Comparison of ENCODE assay signal across 24 cellular contexts in genomic region chr10:90884414-90884813, GRCh38. TPM values are rescaled to one million over a fixed set of nuclear protein-coding genes. Genes with fewer than 3 reads are reported as not detected.
DNase-seq lines count a peak whose midpoint lies in the region; ATAC-seq and TF ChIP-seq lines count a peak whose summit lies in the region.
"Had no signal": no experiment of that assay in that cellular context is flagged by ENCODE, and none has a peak within 500 bp of the region (broad histone marks: within the 10 kb centered on the region; RNA-seq: fewer than 3 reads in every experiment).

No MANE protein-coding gene starts in this region.

- no peaks in the 10 kb centered on the region for H3K9me3 ChIP-seq in fibroblast of lung (ENCODE audit: control insufficient read depth, insufficient read depth, low read depth, low read length)
- no peaks in the 10 kb centered on the region for H3K9me3 ChIP-seq in gastrocnemius medialis
- H3K9me3 ChIP-seq in transverse colon = no peaks in the 10 kb centered on the region
- H3K9me3 ChIP-seq in thyroid gland = no peaks in the 10 kb centered on the region
- H3K9me3 ChIP-seq: adrenal gland had no signal

- peaks cover 11 to 92% (median 28%) of the 10 kb centered on the region in 3 donors for H3K36me3 Mint-ChIP-seq in naive thymus-derived CD8-positive, alpha-beta T cell

- WGBS in transverse colon (ENCODE audit: low coverage in 1 of 2), 2 donors = 79 to 82% methylated on average over 3 of the region's 3 CpGs
- WGBS in thyroid gland, 2 donors = 80 to 91% methylated on average over 3 of the region's 3 CpGs

- peaks cover 0 to 7% (median 1%) of the 10 kb centered on the region in 4 donors for H3K4me1 Mint-ChIP-seq in naive thymus-derived CD8-positive, alpha-beta T cell
- H3K4me1 Mint-ChIP-seq: memory B cell had no signal

- in situ Hi-C loops in gastrocnemius medialis (cut with MboI; ENCODE audit: low sequenced_read_pairs in 4 of 4) (no loop called here), transverse colon (cut with MboI; ENCODE audit: low pct_ligation_motif_present in 1 of 4, low pct_unique_long_range_greater_than_20kb in 1 of 4, low sequenced_read_pairs in 3 of 4) (loop anchor here in 1 of 4 donors (25.0 kb wide), 1 partner anchor 378 kb away; no protein-coding TSS in a partner anchor)

- TF ChIP-seq POLR2A in gastrocnemius medialis (IDR thresholded peaks at IDR 0.05) = no peak
- no peak for TF ChIP-seq POLR2A in transverse colon (IDR thresholded peaks at IDR 0.05)
- no peak for TF ChIP-seq POLR2A in thyroid gland (IDR thresholded peaks at IDR 0.05)

- peak; percentile 86 to 94 for ATAC-seq in gastrocnemius medialis
- no peak for ATAC-seq in naive thymus-derived CD8-positive, alpha-beta T cell
- no peak for ATAC-seq in HG03139 (IDR thresholded peaks at IDR 0.05; ENCODE audit: unreplicated experiment)
- ATAC-seq: effector memory CD8-positive, alpha-beta T cell; T-cell had no signal

- H3K9me3 Mint-ChIP-seq in naive thymus-derived CD8-positive, alpha-beta T cell = no peaks in the 10 kb centered on the region
- H3K9me3 Mint-ChIP-seq: activated CD4-positive, alpha-beta T cell treated with anti-CD3 and anti-CD28 coated beads, Interleukin-2, amount 10 ng/mL, durations not matched to agents 7 days and 5 days; effector memory CD8-positive, alpha-beta T cell; memory B cell; nephron; T-cell had no signal

- no peaks in the 10 kb centered on the region for H3K79me2 ChIP-seq in fibroblast of lung (ENCODE audit: control insufficient read depth, insufficient read depth, low read length)

- H3K27me3 ChIP-seq in fibroblast of lung (ENCODE audit: control insufficient read depth, insufficient read depth, low read length) (no peaks in the 10 kb centered on the region), gastrocnemius medialis (no peaks in the 10 kb centered on the region), transverse colon (no peaks in the 10 kb centered on the region), thyroid gland (no peaks in the 10 kb centered on the region)
- H3K27me3 ChIP-seq: adrenal gland had no signal

- H2AFZ ChIP-seq in fibroblast of lung (ENCODE audit: low read length) = no peak overlapping the region

- no peak overlapping the region for H3K9ac ChIP-seq in fibroblast of lung (ENCODE audit: insufficient read depth, low read length)
- H3K9ac ChIP-seq: KMS-11 had no signal

- POLR2A ChIA-PET in naive thymus-derived CD8-positive, alpha-beta T cell (lab: Charles Lee) = no interaction called here

- no peaks in the 10 kb centered on the region for H4K20me1 ChIP-seq in fibroblast of lung (ENCODE audit: control insufficient read depth, extremely low read depth, insufficient read depth, low read length)

- no peak overlapping the region for H3K27ac Mint-ChIP-seq in naive thymus-derived CD8-positive, alpha-beta T cell
- H3K27ac Mint-ChIP-seq: activated CD4-positive, alpha-beta T cell treated with anti-CD3 and anti-CD28 coated beads, Interleukin-2, amount 10 ng/mL, durations not matched to agents 7 days and 5 days; effector memory CD8-positive, alpha-beta T cell; memory B cell; T-cell had no signal

- H3K27ac ChIP-seq in fibroblast of lung (ENCODE audit: insufficient read depth, low read length) (peak overlapping the region; percentile 51), gastrocnemius medialis (no peak overlapping the region), transverse colon (peak overlapping the region in 1 of 4 donors; percentile 32), thyroid gland (no peak overlapping the region)
- H3K27ac ChIP-seq: adrenal gland, KMS-11 had no signal

- intact Hi-C loops in gastrocnemius medialis (cut with DNase I; ENCODE audit: low total_unique reads) (no loop called here), transverse colon (cut with DNase I; ENCODE audit: low total_unique reads) (no loop called here), thyroid gland (cut with DNase I) (no loop called here)

- H3K36me3 ChIP-seq in fibroblast of lung (ENCODE audit: control insufficient read depth, insufficient read depth, low read length) (peaks cover 8% of the 10 kb centered on the region), gastrocnemius medialis (peaks cover 0 to 35% of the 10 kb centered on the region in 2 donors), transverse colon (peaks cover 0 to 25% (median 10%) of the 10 kb centered on the region in 4 donors), thyroid gland (peaks cover 19 to 27% of the 10 kb centered on the region in 2 donors)

- H3K4me3 ChIP-seq in fibroblast of lung (replicated peaks in 1 of 4; ENCODE audit: control extremely low read depth in 1 of 4, insufficient read depth in 1 of 4, low read depth in 3 of 4, low read length in 4 of 4) = no peak overlapping the region
- no peak overlapping the region for H3K4me3 ChIP-seq in gastrocnemius medialis
- no peak overlapping the region for H3K4me3 ChIP-seq in transverse colon
- no peak overlapping the region for H3K4me3 ChIP-seq in thyroid gland (replicated peaks in 1 of 3)
- H3K4me3 ChIP-seq: adrenal gland had no signal

- DNase-seq in Ammon's horn (ENCODE audit: low spot score) (peak; percentile 6), M059J (ENCODE audit: low read depth) (peak; percentile 69), fibroblast of lung (ENCODE audit: low read depth in 2 of 2) (peak; percentile 42 to 50), gastrocnemius medialis (peak in 1 of 2 donors; percentile 19), transverse colon (no peak), thyroid gland (no peak)
- no peak for DNase-seq in naive thymus-derived CD8-positive, alpha-beta T cell
- DNase-seq: activated CD4-positive, alpha-beta T cell treated with anti-CD3 and anti-CD28 coated beads, Interleukin-2, amount 10 ng/mL, durations not matched to agents 7 days and 5 days; activated CD8-positive, alpha-beta memory T cell treated with anti-CD3 and anti-CD28 coated beads, Interleukin-2, amount 50 U/mL, for 48 hours; activated effector memory CD4-positive, alpha-beta T cell treated with Interleukin-2 at 50 U/mL for 16 hours; adrenal gland; cerebellar nuclear complex; effector memory CD8-positive, alpha-beta T cell; NCI-H1092 treated with DMSO at 0.1 percent for 48 hours; NCI-H2081 treated with DMSO at 0.1 percent for 48 hours; NCI-H524; posterior cingulate gyrus; stimulated activated CD8-positive, alpha-beta memory T cell treated with anti-CD3 and anti-CD28 coated beads, Interleukin-4, amount 100 ng/mL, for 48 hours; T-cell had no signal

- no peak for TF ChIP-seq EP300 in transverse colon (IDR thresholded peaks at IDR 0.05; ENCODE audit: low read depth)

- no peaks in the 10 kb centered on the region for H3K27me3 Mint-ChIP-seq in naive thymus-derived CD8-positive, alpha-beta T cell
- H3K27me3 Mint-ChIP-seq: activated CD4-positive, alpha-beta T cell treated with anti-CD3 and anti-CD28 coated beads, Interleukin-2, amount 10 ng/mL, durations not matched to agents 7 days and 5 days; effector memory CD8-positive, alpha-beta T cell; memory B cell; T-cell had no signal

- TF ChIP-seq CTCF in fibroblast of lung (conservative IDR thresholded peaks at IDR 0.05 in 1 of 2, IDR thresholded peaks at IDR 0.05 in 1 of 2; ENCODE audit: low read depth in 1 of 2, low read length in 2 of 2) (no peak), gastrocnemius medialis (IDR thresholded peaks at IDR 0.05 in 4 of 5, conservative IDR thresholded peaks at IDR 0.05 in 1 of 5) (no peak), transverse colon (IDR thresholded peaks at IDR 0.05) (no peak), thyroid gland (IDR thresholded peaks at IDR 0.05) (no peak)

- H3K4me3 Mint-ChIP-seq in naive thymus-derived CD8-positive, alpha-beta T cell = no peak overlapping the region
- H3K4me3 Mint-ChIP-seq: activated CD4-positive, alpha-beta T cell treated with anti-CD3 and anti-CD28 coated beads, Interleukin-2, amount 10 ng/mL, durations not matched to agents 7 days and 5 days; effector memory CD8-positive, alpha-beta T cell; memory B cell; nephron; T-cell had no signal

- H3K4me2 ChIP-seq in fibroblast of lung (ENCODE audit: extremely low read depth, insufficient read depth, low read length) = peak overlapping the region; percentile 40
- H3K4me2 ChIP-seq: KMS-11 had no signal

- peaks cover 3% of the 10 kb centered on the region for H3K4me1 ChIP-seq in fibroblast of lung (ENCODE audit: control insufficient read depth, extremely low read depth, insufficient read depth, low read length)
- H3K4me1 ChIP-seq in gastrocnemius medialis = peaks cover 13 to 27% of the 10 kb centered on the region in 2 donors
- H3K4me1 ChIP-seq in transverse colon = peaks cover 0 to 5% (median 2%) of the 10 kb centered on the region in 4 donors
- no peaks in the 10 kb centered on the region for H3K4me1 ChIP-seq in thyroid gland
- H3K4me1 ChIP-seq: adrenal gland had no signal

RNA-seq across cellular contexts. Expression of gene RPP30, which starts 12.6 kb away (rescaled TPM):
- total RNA-seq in M059J (2014; rRNA removed; shearing (Covaris generic)) = 114 and 121 TPM in 2 replicates
- total RNA-seq in fibroblast of lung (32.2 and 38.3 TPM in 2 replicates), gastrocnemius medialis (10 to 100 TPM; 20.4 to 44.9 (median 31.3) TPM), transverse colon (10 to 100 TPM in 3 of 4 donors, 1 to 10 TPM in 1; 4.6 to 48.3 (median 18.7) TPM), thyroid gland (10 to 100 TPM; 20.4 to 62.6 (median 36.3) TPM)
- 38.6 and 44.5 TPM in 2 replicates for polyA plus RNA-seq in fibroblast of lung
- 39.4 and 49.9 TPM in 2 replicates for polyA plus RNA-seq in fibroblast of lung (2012)
- polyA minus RNA-seq in fibroblast of lung (ENCODE audit: low replicate concordance) = 3.8 and 6.3 TPM in 2 replicates
- 10 to 100 TPM; 35.4 to 35.6 TPM for total RNA-seq in naive thymus-derived CD8-positive, alpha-beta T cell
- polyA plus RNA-seq in naive thymus-derived CD8-positive, alpha-beta T cell = 10 to 100 TPM; 36.7 to 48.2 (median 37.7) TPM

RNA-seq across cellular contexts. Expression of gene HTR7, which starts 26.6 kb away (rescaled TPM):
- 20.5 and 36.5 TPM in 2 replicates for total RNA-seq in M059J (2014; rRNA removed; shearing (Covaris generic))
- total RNA-seq in fibroblast of lung = 0.77 and 0.83 TPM in 2 replicates
- polyA plus RNA-seq in fibroblast of lung = 1.0 and 1.3 TPM in 2 replicates
- 0.56 and 0.96 TPM in 2 replicates for polyA plus RNA-seq in fibroblast of lung (2012)
- 3.7 TPM in 1 of 2 replicates, not detected in the other for polyA minus RNA-seq in fibroblast of lung (ENCODE audit: low replicate concordance)
- total RNA-seq in gastrocnemius medialis = 1 to 10 TPM in 1 of 4 donors, under 1 TPM in 2, not detected in 1; 0.61 to 1.2 (median 0.85) TPM
- not detected for total RNA-seq in naive thymus-derived CD8-positive, alpha-beta T cell
- under 1 TPM in 1 of 3 donors, not detected in 2; 0.07 TPM for polyA plus RNA-seq in naive thymus-derived CD8-positive, alpha-beta T cell
- total RNA-seq in transverse colon = 1 to 10 TPM in 1 of 4 donors, under 1 TPM in 1, not detected in 2; 0.55 to 1.3 TPM
- under 1 TPM in 1 of 4 donors, not detected in 3; 0.29 TPM for total RNA-seq in thyroid gland
- total RNA-seq: activated CD4-positive, alpha-beta T cell treated with anti-CD3 and anti-CD28 coated beads, Interleukin-2, amount 10 ng/mL, durations not matched to agents 7 days and 5 days had no signal

RNA-seq across cellular contexts. Expression of gene ANKRD1, which starts 36.5 kb away (rescaled TPM):
- total RNA-seq in M059J (2014; rRNA removed; shearing (Covaris generic)) = 32.4 and 40.0 TPM in 2 replicates
- total RNA-seq in fibroblast of lung (under 0.01 TPM in 1 of 2 replicates, not detected in the other), gastrocnemius medialis (100 to 1,000 TPM in 2 of 4 donors, 10 to 100 TPM in 2; 18.6 to 168 (median 98.5) TPM), transverse colon (not detected), thyroid gland (under 1 TPM in 1 of 4 donors, not detected in 3; 0.94 TPM)
- 0.72 and 13.1 TPM in 2 replicates for polyA plus RNA-seq in fibroblast of lung
- polyA plus RNA-seq in fibroblast of lung (2012) = 0.54 and 9.4 TPM in 2 replicates
- polyA minus RNA-seq in fibroblast of lung (ENCODE audit: low replicate concordance) = 6.2 TPM in 1 of 2 replicates, not detected in the other
- not detected for total RNA-seq in naive thymus-derived CD8-positive, alpha-beta T cell
- not detected for polyA plus RNA-seq in naive thymus-derived CD8-positive, alpha-beta T cell
- total RNA-seq: activated CD4-positive, alpha-beta T cell treated with anti-CD3 and anti-CD28 coated beads, Interleukin-2, amount 10 ng/mL, durations not matched to agents 7 days and 5 days; T-cell; temporal lobe had no signal

Comparison
In these comparisons a context has a peak if more than half of its experiments do, and no peak if none do; other contexts are left out.
1. DNase-seq: peak in Ammon's horn (single experiment), M059J (single experiment) and fibroblast of lung (2 of 2); none in naive thymus-derived CD8-positive, alpha-beta T cell (0 of 10), transverse colon (single experiment) and thyroid gland (0 of 2).
2. ATAC-seq: peak in gastrocnemius medialis (2 of 2); none in naive thymus-derived CD8-positive, alpha-beta T cell (0 of 2) and HG03139 (single experiment).
3. RNA of gene ANKRD1, which starts 36.5 kb away (total RNA-seq): 18.6 to 168 TPM in gastrocnemius medialis and 32.4 to 40.0 TPM in M059J; under 0.01 TPM in fibroblast of lung, not detected in naive thymus-derived CD8-positive, alpha-beta T cell, not detected in transverse colon and 0.94 TPM in thyroid gland; every median in the first group is over 10 times any median in the second.